Comparison of ENCODE assay signal across 8 cellular contexts in the genomic region with DNA sequence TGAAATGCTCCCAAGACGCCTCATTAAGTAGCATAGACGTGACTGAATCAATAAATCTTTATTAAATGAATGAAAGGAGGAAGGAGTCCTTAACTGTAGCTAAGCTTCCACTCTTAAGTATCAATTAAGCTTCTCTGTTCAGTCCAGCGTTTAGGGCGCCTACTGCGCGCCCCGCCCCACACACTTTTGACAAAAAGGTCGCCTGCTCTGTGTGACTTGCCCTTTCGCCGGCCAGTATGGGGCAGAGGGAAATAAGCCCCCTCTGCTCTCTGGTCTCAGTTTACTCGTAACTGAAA. TPM values are rescaled to one million over a fixed set of nuclear protein-coding genes. Genes with fewer than 3 reads are reported as not detected.
A peak's percentile ranks its signal among the peaks of the same experiment; 100 is the strongest.
DNase-seq lines count a peak whose midpoint lies in the region; ATAC-seq and TF ChIP-seq lines count a peak whose summit lies in the region.

No MANE protein-coding gene starts in this region.

- H3K9me3 ChIP-seq in iPS-15b (ENCODE audit: control insufficient read depth, insufficient read depth, low read length): no peaks in the 10 kb centered on the region

- peak overlapping the region; percentile 8 for H3K9ac ChIP-seq in iPS-15b (ENCODE audit: low read depth, low read length)

- ATAC-seq in stimulated activated naive CD8-positive, alpha-beta T cell treated with anti-CD3 and anti-CD28 coated beads, Interleukin-15, amount 100 ng/mL, for 72 hours: no peak
- ATAC-seq in omental fat pad (ENCODE audit: low FRiP score): no peak

- H3K27ac Mint-ChIP-seq in stimulated activated naive CD8-positive, alpha-beta T cell treated with anti-CD3 and anti-CD28 coated beads, Interleukin-15, amount 100 ng/mL, for 72 hours: peak overlapping the region; percentile 61 to 89

- no peak for TF ChIP-seq CTCF in WI38 (IDR thresholded peaks at IDR 0.05; ENCODE audit: low read depth, low read length)
- no peak for TF ChIP-seq CTCF in omental fat pad (IDR thresholded peaks at IDR 0.05)

- H3K4me3 ChIP-seq in WI38 (ENCODE audit: low read depth, low read length): peak overlapping the region; percentile 83
- peak overlapping the region; percentile 89 for H3K4me3 ChIP-seq in iPS-15b (ENCODE audit: low read depth, low read length)

- no peaks in the 10 kb centered on the region for H3K27me3 Mint-ChIP-seq in stimulated activated naive CD8-positive, alpha-beta T cell treated with anti-CD3 and anti-CD28 coated beads, Interleukin-15, amount 100 ng/mL, for 72 hours

- H3K36me3 ChIP-seq in iPS-15b (ENCODE audit: control insufficient read depth, insufficient read depth, low read length): peaks cover 11% of the 10 kb centered on the region

- DNase-seq in NOMO-1 treated with DMSO at 0.1 percent for 48 hours (lab: John Stamatoyannopoulos, UW; ENCODE audit: unreplicated experiment) (peak; percentile 5), NOMO-1 treated with dmso at 0.1 percent for 144 hours (lab: John Stamatoyannopoulos, UW; ENCODE audit: unreplicated experiment) (no peak), NCI-H524 treated with DMSO at 0.1 percent for 48 hours (lab: John Stamatoyannopoulos, UW) (no peak), omental fat pad (ENCODE audit: low spot score) (no peak), H4 (ENCODE audit: low spot score) (no peak)
- DNase-seq in stimulated activated naive CD8-positive, alpha-beta T cell treated with anti-CD3 and anti-CD28 coated beads, Interleukin-15, amount 100 ng/mL, for 72 hours: no peak

- H3K4me1 Mint-ChIP-seq in stimulated activated naive CD8-positive, alpha-beta T cell treated with anti-CD3 and anti-CD28 coated beads, Interleukin-15, amount 100 ng/mL, for 72 hours: peaks cover 43% of the 10 kb centered on the region

- no peaks in the 10 kb centered on the region for H3K27me3 ChIP-seq in iPS-15b (ENCODE audit: control insufficient read depth, insufficient read depth, low read length)

- peaks cover 4% of the 10 kb centered on the region for H3K4me1 ChIP-seq in iPS-15b (ENCODE audit: control insufficient read depth, insufficient read depth, low read length)

- H3K9me3 Mint-ChIP-seq in stimulated activated naive CD8-positive, alpha-beta T cell treated with anti-CD3 and anti-CD28 coated beads, Interleukin-15, amount 100 ng/mL, for 72 hours: no peaks in the 10 kb centered on the region

- H3K4me3 Mint-ChIP-seq in stimulated activated naive CD8-positive, alpha-beta T cell treated with anti-CD3 and anti-CD28 coated beads, Interleukin-15, amount 100 ng/mL, for 72 hours: peak overlapping the region; percentile 95

RNA-seq across cellular contexts. Expression of gene DOLPP1, which starts 0.7 kb away (rescaled TPM):
- 1 to 10 TPM; 4.8 to 7.2 (median 6.6) TPM for total RNA-seq in omental fat pad
- 17.1 and 17.5 TPM in 2 replicates for total RNA-seq in H4 (2014; rRNA removed; shearing (Covaris generic))

RNA-seq across cellular contexts. Expression of gene CRAT, which starts 30.3 kb away (rescaled TPM):
- 100 to 1,000 TPM in 1 of 4 donors, 10 to 100 TPM in 3; 47.3 to 107 (median 59.5) TPM for total RNA-seq in omental fat pad
- total RNA-seq in H4 (2014; rRNA removed; shearing (Covaris generic)): 14.5 and 21.2 TPM in 2 replicates

RNA-seq across cellular contexts. Expression of gene PTPA, which starts 31.0 kb away (rescaled TPM):
- 10 to 100 TPM; 37.2 to 49.5 (median 41.8) TPM for total RNA-seq in omental fat pad
- 89.0 and 91.8 TPM in 2 replicates for total RNA-seq in H4 (2014; rRNA removed; shearing (Covaris generic))

RNA-seq across cellular contexts. Expression of gene MIGA2, which starts 43.8 kb away (rescaled TPM):
- total RNA-seq in omental fat pad: 10 to 100 TPM; 19.4 to 38.5 (median 20.9) TPM
- total RNA-seq in H4 (2014; rRNA removed; shearing (Covaris generic)): 9.3 and 18.2 TPM in 2 replicates

RNA-seq across cellular contexts. Expression of gene SH3GLB2, which starts 52.1 kb away (rescaled TPM):
- total RNA-seq in omental fat pad: 10 to 100 TPM; 55.5 to 75.5 (median 65.1) TPM
- total RNA-seq in H4 (2014; rRNA removed; shearing (Covaris generic)): 14.0 and 17.2 TPM in 2 replicates
